ENCODE assay signal across 1 cellular context in the genomic region with DNA sequence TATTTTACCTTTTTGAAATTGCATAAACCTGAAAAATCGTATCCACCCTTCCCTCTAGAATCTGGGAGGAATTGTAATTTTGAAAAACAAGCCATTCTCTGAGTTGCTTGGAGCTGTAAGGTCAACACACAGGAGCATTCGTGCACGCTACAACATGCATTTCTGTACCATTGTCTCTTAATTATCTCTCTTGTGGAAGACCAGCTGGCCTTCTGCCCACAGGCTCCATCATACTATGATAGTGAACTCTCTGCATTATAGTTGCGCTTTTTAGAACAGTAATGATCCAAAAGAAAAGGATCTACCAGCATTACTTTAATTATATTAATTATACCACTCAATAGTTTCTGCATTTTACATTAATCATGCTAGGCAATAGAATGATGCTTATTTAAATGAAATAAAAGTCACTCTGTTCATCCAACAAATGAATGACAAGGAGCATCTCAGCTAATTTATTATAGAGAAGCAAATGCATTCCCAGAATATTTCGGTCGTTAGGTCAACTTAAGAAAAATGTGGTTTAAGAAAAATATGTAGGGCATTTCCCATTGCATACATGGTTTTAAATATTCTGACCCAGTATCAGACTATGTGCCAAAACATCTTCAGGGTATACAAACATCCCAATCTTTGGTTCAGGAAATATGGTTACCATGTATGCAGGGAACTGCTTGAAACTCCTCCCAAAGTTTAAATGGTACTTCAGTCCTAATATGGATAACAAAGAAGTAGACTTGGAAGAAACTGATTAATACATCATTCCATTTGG.
TF ChIP-seq lines count a peak whose summit lies in the region.

No MANE protein-coding gene starts in this region.

TF ChIP-seq in SK-N-SH, 30 proteins besides CTCF, POLR2A, EP300 and RAD21 (continued from another document):
- TF ChIP-seq, protein P1, sequence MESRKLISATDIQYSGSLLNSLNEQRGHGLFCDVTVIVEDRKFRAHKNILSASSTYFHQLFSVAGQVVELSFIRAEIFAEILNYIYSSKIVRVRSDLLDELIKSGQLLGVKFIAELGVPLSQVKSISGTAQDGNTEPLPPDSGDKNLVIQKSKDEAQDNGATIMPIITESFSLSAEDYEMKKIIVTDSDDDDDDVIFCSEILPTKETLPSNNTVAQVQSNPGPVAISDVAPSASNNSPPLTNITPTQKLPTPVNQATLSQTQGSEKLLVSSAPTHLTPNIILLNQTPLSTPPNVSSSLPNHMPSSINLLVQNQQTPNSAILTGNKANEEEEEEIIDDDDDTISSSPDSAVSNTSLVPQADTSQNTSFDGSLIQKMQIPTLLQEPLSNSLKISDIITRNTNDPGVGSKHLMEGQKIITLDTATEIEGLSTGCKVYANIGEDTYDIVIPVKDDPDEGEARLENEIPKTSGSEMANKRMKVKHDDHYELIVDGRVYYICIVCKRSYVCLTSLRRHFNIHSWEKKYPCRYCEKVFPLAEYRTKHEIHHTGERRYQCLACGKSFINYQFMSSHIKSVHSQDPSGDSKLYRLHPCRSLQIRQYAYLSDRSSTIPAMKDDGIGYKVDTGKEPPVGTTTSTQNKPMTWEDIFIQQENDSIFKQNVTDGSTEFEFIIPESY (IDR thresholded peaks at IDR 0.05; ENCODE audit: borderline replicate concordance, low read depth), result no peak
- TF ChIP-seq POLR2AphosphoS5 (IDR thresholded peaks at IDR 0.05; ENCODE audit: low read depth, low read length) (no peak), FOSL2 (IDR thresholded peaks at IDR 0.05; ENCODE audit: borderline replicate concordance, low read depth) (no peak), SMC3 (IDR thresholded peaks at IDR 0.05; ENCODE audit: low read depth, low read length) (no peak), SIN3A (IDR thresholded peaks at IDR 0.05; ENCODE audit: borderline replicate concordance, low read depth, low read length) (no peak), GABPA (IDR thresholded peaks at IDR 0.05; ENCODE audit: low read depth) (no peak), FOXM1 (IDR thresholded peaks at IDR 0.05; ENCODE audit: low read depth) (no peak), RXRA (IDR thresholded peaks at IDR 0.05; ENCODE audit: borderline replicate concordance, low read depth) (no peak)
- TF ChIP-seq, protein P2, sequence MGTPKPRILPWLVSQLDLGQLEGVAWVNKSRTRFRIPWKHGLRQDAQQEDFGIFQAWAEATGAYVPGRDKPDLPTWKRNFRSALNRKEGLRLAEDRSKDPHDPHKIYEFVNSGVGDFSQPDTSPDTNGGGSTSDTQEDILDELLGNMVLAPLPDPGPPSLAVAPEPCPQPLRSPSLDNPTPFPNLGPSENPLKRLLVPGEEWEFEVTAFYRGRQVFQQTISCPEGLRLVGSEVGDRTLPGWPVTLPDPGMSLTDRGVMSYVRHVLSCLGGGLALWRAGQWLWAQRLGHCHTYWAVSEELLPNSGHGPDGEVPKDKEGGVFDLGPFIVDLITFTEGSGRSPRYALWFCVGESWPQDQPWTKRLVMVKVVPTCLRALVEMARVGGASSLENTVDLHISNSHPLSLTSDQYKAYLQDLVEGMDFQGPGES (IDR thresholded peaks at IDR 0.05; ENCODE audit: low read depth, low read length), result no peak
- TF ChIP-seq, protein P3, sequence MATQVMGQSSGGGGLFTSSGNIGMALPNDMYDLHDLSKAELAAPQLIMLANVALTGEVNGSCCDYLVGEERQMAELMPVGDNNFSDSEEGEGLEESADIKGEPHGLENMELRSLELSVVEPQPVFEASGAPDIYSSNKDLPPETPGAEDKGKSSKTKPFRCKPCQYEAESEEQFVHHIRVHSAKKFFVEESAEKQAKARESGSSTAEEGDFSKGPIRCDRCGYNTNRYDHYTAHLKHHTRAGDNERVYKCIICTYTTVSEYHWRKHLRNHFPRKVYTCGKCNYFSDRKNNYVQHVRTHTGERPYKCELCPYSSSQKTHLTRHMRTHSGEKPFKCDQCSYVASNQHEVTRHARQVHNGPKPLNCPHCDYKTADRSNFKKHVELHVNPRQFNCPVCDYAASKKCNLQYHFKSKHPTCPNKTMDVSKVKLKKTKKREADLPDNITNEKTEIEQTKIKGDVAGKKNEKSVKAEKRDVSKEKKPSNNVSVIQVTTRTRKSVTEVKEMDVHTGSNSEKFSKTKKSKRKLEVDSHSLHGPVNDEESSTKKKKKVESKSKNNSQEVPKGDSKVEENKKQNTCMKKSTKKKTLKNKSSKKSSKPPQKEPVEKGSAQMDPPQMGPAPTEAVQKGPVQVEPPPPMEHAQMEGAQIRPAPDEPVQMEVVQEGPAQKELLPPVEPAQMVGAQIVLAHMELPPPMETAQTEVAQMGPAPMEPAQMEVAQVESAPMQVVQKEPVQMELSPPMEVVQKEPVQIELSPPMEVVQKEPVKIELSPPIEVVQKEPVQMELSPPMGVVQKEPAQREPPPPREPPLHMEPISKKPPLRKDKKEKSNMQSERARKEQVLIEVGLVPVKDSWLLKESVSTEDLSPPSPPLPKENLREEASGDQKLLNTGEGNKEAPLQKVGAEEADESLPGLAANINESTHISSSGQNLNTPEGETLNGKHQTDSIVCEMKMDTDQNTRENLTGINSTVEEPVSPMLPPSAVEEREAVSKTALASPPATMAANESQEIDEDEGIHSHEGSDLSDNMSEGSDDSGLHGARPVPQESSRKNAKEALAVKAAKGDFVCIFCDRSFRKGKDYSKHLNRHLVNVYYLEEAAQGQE (IDR thresholded peaks at IDR 0.05; ENCODE audit: low read depth, low read length), result no peak
